1 cellular context compared by ENCODE assay signal in genomic region chr20:324177-325042, GRCh38.
A peak's percentile ranks its signal among the peaks of the same experiment; 100 is the strongest.
TF ChIP-seq lines count a peak whose summit lies in the region.

No MANE protein-coding gene starts in this region.

TF ChIP-seq in HepG2, 621 proteins besides CTCF, POLR2A, EP300 and RAD21 (continued from another document and continues in another):
- TF ChIP-seq ZXDC (CRISPR knock-in tag; IDR thresholded peaks at IDR 0.05) (peak; percentile 92), MTA1 (CRISPR knock-in tag; IDR thresholded peaks at IDR 0.05; ENCODE audit: borderline replicate concordance) (peak; percentile 99), HNRNPH1 (optimal IDR thresholded peaks at IDR 0.05; ENCODE audit: low read depth, low read length) (no peak), ZSCAN29 (CRISPR knock-in tag; conservative IDR thresholded peaks at IDR 0.05) (peak; percentile 91), GTF2F1 (IDR thresholded peaks at IDR 0.05; ENCODE audit: low read length) (0 out of 2 replicates have a peak, but pooled peaks have one; percentile 54), SAP130 (CRISPR knock-in tag; IDR thresholded peaks at IDR 0.05; ENCODE audit: low read depth) (peak; percentile 99), MTA3 (CRISPR knock-in tag; IDR thresholded peaks at IDR 0.05) (no peak), MED13 (CRISPR knock-in tag; IDR thresholded peaks at IDR 0.05) (peak; percentile 91), ZNF773 (CRISPR knock-in tag; IDR thresholded peaks at IDR 0.05; ENCODE audit: borderline replicate concordance) (peak; percentile 96), ZNF879 (CRISPR knock-in tag; IDR thresholded peaks at IDR 0.05) (peak; percentile 91), PRDM10 (CRISPR knock-in tag; IDR thresholded peaks at IDR 0.05; ENCODE audit: low read depth) (peak; percentile 72; the same call in 1 of the 2 replicates), MTERF4 (CRISPR knock-in tag; IDR thresholded peaks at IDR 0.05) (peak; percentile 71; the same call in 1 of the 2 replicates), SNRNP70 (IDR thresholded peaks at IDR 0.05; ENCODE audit: low read depth, low read length) (no peak), STAT6 (CRISPR knock-in tag; IDR thresholded peaks at IDR 0.05; ENCODE audit: borderline replicate concordance) (peak; percentile 72), ZNF335 (CRISPR knock-in tag; IDR thresholded peaks at IDR 0.05) (peak; percentile 51; the same call in 1 of the 2 replicates), SAFB2 (CRISPR knock-in tag; IDR thresholded peaks at IDR 0.05; ENCODE audit: borderline replicate concordance, low read depth) (peak; percentile 93; the same call in 1 of the 2 replicates), ETV5 (CRISPR knock-in tag; IDR thresholded peaks at IDR 0.05; ENCODE audit: borderline replicate concordance) (peak; percentile 90), KDM3A (CRISPR knock-in tag; IDR thresholded peaks at IDR 0.05; ENCODE audit: low read depth) (peak; percentile 93; the same call in 1 of the 2 replicates), HIVEP1 (CRISPR knock-in tag; IDR thresholded peaks at IDR 0.05) (peak; percentile 88; the same call in 1 of the 2 replicates), ZNF24 (IDR thresholded peaks at IDR 0.05) (no peak), ZNF839 (CRISPR knock-in tag; IDR thresholded peaks at IDR 0.05; ENCODE audit: borderline replicate concordance) (peak; percentile 95), ZNF770 (CRISPR knock-in tag; IDR thresholded peaks at IDR 0.05) (peak; percentile 70), SIX1 (CRISPR knock-in tag; IDR thresholded peaks at IDR 0.05; ENCODE audit: borderline replicate concordance) (no peak; the same call in 1 of the 2 replicates), ZBTB1 (CRISPR knock-in tag; IDR thresholded peaks at IDR 0.05; ENCODE audit: borderline replicate concordance) (no peak), FOXP4 (CRISPR knock-in tag; IDR thresholded peaks at IDR 0.05) (peak; percentile 91), SALL2 (CRISPR knock-in tag; IDR thresholded peaks at IDR 0.05) (peak; percentile 99), THAP8 (CRISPR knock-in tag; IDR thresholded peaks at IDR 0.05; ENCODE audit: borderline replicate concordance) (no peak), PRDM15 (CRISPR knock-in tag; IDR thresholded peaks at IDR 0.05) (peak; percentile 79), CREM (IDR thresholded peaks at IDR 0.05) (0 out of 2 replicates have a peak, but pooled peaks have one; percentile 10), CREM (CRISPR knock-in tag; IDR thresholded peaks at IDR 0.05) (no peak), BRCA1 (CRISPR knock-in tag; IDR thresholded peaks at IDR 0.05) (peak; percentile 93), ZNF710 (CRISPR knock-in tag; IDR thresholded peaks at IDR 0.05; ENCODE audit: borderline replicate concordance) (peak; percentile 86), TBX2 (CRISPR knock-in tag; IDR thresholded peaks at IDR 0.05; ENCODE audit: borderline replicate concordance) (peak; percentile 98), PAWR (CRISPR knock-in tag; IDR thresholded peaks at IDR 0.05; ENCODE audit: borderline replicate concordance) (no peak), SMAD9 (CRISPR knock-in tag; IDR thresholded peaks at IDR 0.05) (no peak)
